In genomic region chr10:35228058-35228457, GRCh38 we compare ENCODE assay signal across 14 cellular contexts.
DNase-seq lines count a peak whose midpoint lies in the region; ATAC-seq and TF ChIP-seq lines count a peak whose summit lies in the region.
"Had no signal": no experiment of that assay in that cellular context is flagged by ENCODE, and none has a peak within 500 bp of the region (broad histone marks: within the 10 kb centered on the region; RNA-seq: fewer than 3 reads in every experiment).

No MANE protein-coding gene starts in this region.

- no peak overlapping the region for H3K27ac Mint-ChIP-seq in WTC11
- H3K27ac Mint-ChIP-seq: IgD-negative memory B cell had no signal

- H3K9me3 Mint-ChIP-seq in WTC11 = peaks cover 5% of the 10 kb centered on the region; the same call in 1 of the 2 replicates

- H2AFZ ChIP-seq in PC-9 = no peak overlapping the region

- H3K9me3 ChIP-seq in PC-9 (ENCODE audit: insufficient read depth, low read depth) = no peaks in the 10 kb centered on the region

- no peaks in the 10 kb centered on the region for H3K79me2 ChIP-seq in PC-9 (ENCODE audit: low read depth)

- peaks cover 8% of the 10 kb centered on the region for H3K4me1 Mint-ChIP-seq in WTC11
- H3K4me1 Mint-ChIP-seq: IgD-negative memory B cell had no signal

- no peak overlapping the region for H3K27ac ChIP-seq in PC-9
- H3K27ac ChIP-seq: BLaER1 treated with 17β-estradiol and CSF1 and Interleukin-3, amounts not matched to agents 10 nM and 100 nM had no signal

- H3K27me3 ChIP-seq in PC-9 (ENCODE audit: insufficient read depth, low read depth) = no peaks in the 10 kb centered on the region
- H3K27me3 ChIP-seq: BLaER1 treated with 17β-estradiol and CSF1 and Interleukin-3, amounts not matched to agents 10 nM and 100 nM had no signal

- POLR2A ChIA-PET in PC-9 (lab: Charles Lee; ENCODE audit: unreplicated experiment) = no interaction called here
- POLR2A ChIA-PET in WTC11 (lab: Charles Lee) = no interaction called here

- intact Hi-C loops in PC-9 (cut with micrococcal nuclease; ENCODE audit: unreplicated experiment) = no loop called here

- no peak for ATAC-seq in WTC11
- ATAC-seq in GM21576 (IDR thresholded peaks at IDR 0.05; ENCODE audit: unreplicated experiment) = no peak

- no peaks in the 10 kb centered on the region for H3K4me1 ChIP-seq in PC-9 (replicated peaks; ENCODE audit: insufficient read depth)
- H3K4me1 ChIP-seq: BLaER1 treated with 17β-estradiol and CSF1 and Interleukin-3, amounts not matched to agents 10 nM and 100 nM had no signal

- H3K9me2 ChIP-seq in PC-9 (ENCODE audit: insufficient read depth) = no peaks in the 10 kb centered on the region

- H3K36me3 ChIP-seq in PC-9 (ENCODE audit: low read depth) = no peaks in the 10 kb centered on the region
- H3K36me3 ChIP-seq: BLaER1 treated with 17β-estradiol and CSF1 and Interleukin-3, amounts not matched to agents 10 nM and 100 nM had no signal

- DNase-seq in ELR (ENCODE audit: low read depth) (peak; percentile 19), PC-9 (no peak), fibroblast of mammary gland (ENCODE audit: low read depth) (no peak), retinal pigment epithelial cell (ENCODE audit: low read depth) (no peak), WTC11 (ENCODE audit: low spot score) (no peak), NCI-H2196 treated with DMSO at 0.1 percent for 48 hours (lab: John Stamatoyannopoulos, UW; ENCODE audit: unreplicated experiment) (no peak)
- DNase-seq: DMS53, H7, NCI-H1417 treated with DMSO at 0.1 percent for 48 hours, NCI-H2029, NCI-H510A treated with DMSO at 0.1 percent for 48 hours had no signal

- CTCF ChIA-PET in PC-9 (lab: Charles Lee) (no interaction called here), WTC11 (lab: Charles Lee) (interaction anchor here (0.6 to 1.5 kb wide), 3 partner anchors 32 to 107 kb away, joined by 3 to 6 read pairs (median 5); no protein-coding TSS in a partner anchor)

- H3K4me3 ChIP-seq in PC-9 = no peak overlapping the region
- H3K4me3 ChIP-seq in fibroblast of mammary gland (ENCODE audit: control insufficient read depth, low read depth, low read length) = no peak overlapping the region
- H3K4me3 ChIP-seq in retinal pigment epithelial cell (ENCODE audit: low read length) = no peak overlapping the region
- H3K4me3 ChIP-seq: BLaER1 treated with 17β-estradiol and CSF1 and Interleukin-3, amounts not matched to agents 10 nM and 100 nM had no signal

- H3K4me2 ChIP-seq in PC-9 = no peak overlapping the region
- H3K4me2 ChIP-seq: BLaER1 treated with 17β-estradiol and CSF1 and Interleukin-3, amounts not matched to agents 10 nM and 100 nM had no signal

- no peaks in the 10 kb centered on the region for H3K36me3 Mint-ChIP-seq in WTC11
- H3K36me3 Mint-ChIP-seq: IgD-negative memory B cell had no signal

- peak; percentile 26; the same call in 1 of the 2 replicates for TF ChIP-seq CTCF in PC-9 (conservative IDR thresholded peaks at IDR 0.05)
- TF ChIP-seq CTCF in fibroblast of mammary gland (conservative IDR thresholded peaks at IDR 0.05; ENCODE audit: control insufficient read depth, insufficient read depth, low read depth, low read length) = peak; percentile 10
- peak; percentile 14 for TF ChIP-seq CTCF in retinal pigment epithelial cell (conservative IDR thresholded peaks at IDR 0.05; ENCODE audit: low read depth, low read length)
- TF ChIP-seq CTCF in WTC11 (IDR thresholded peaks at IDR 0.05) = no peak

- H3F3A ChIP-seq in PC-9 (ENCODE audit: insufficient read depth, low read depth) = no peaks in the 10 kb centered on the region

- no peak overlapping the region for H3K4me3 Mint-ChIP-seq in WTC11
- H3K4me3 Mint-ChIP-seq: IgD-negative memory B cell had no signal

- no peaks in the 10 kb centered on the region for H4K20me1 ChIP-seq in PC-9 (ENCODE audit: insufficient read depth)
- H4K20me1 ChIP-seq: BLaER1 treated with 17β-estradiol and CSF1 and Interleukin-3, amounts not matched to agents 10 nM and 100 nM had no signal

- BruUV-seq in PC-9 (replicated peaks; lab: Mats Ljungman, UMichigan) = no TSS peak

- H3K27me3 Mint-ChIP-seq in WTC11 (ENCODE audit: low read depth) = no peaks in the 10 kb centered on the region

TF ChIP-seq in WTC11, 78 proteins besides CTCF, POLR2A, EP300 and RAD21 (continues in another document):
- TF ChIP-seq MLX (CRISPR knock-in tag; IDR thresholded peaks at IDR 0.05) = no peak
- TF ChIP-seq ZNF532 (CRISPR knock-in tag; IDR thresholded peaks at IDR 0.05; ENCODE audit: borderline replicate concordance) = no peak
- TF ChIP-seq USF1 (CRISPR knock-in tag; IDR thresholded peaks at IDR 0.05) = no peak
- TF ChIP-seq SOX15 (CRISPR knock-in tag; IDR thresholded peaks at IDR 0.05) = no peak
- no peak for TF ChIP-seq ATF2 (CRISPR knock-in tag; IDR thresholded peaks at IDR 0.05; ENCODE audit: borderline replicate concordance, low read depth)
- no peak for TF ChIP-seq FOXP1 (CRISPR knock-in tag; IDR thresholded peaks at IDR 0.05; ENCODE audit: borderline replicate concordance)
- TF ChIP-seq ZNF121 (CRISPR knock-in tag; IDR thresholded peaks at IDR 0.05) = no peak
- TF ChIP-seq ZNF416 (CRISPR knock-in tag; IDR thresholded peaks at IDR 0.05) = no peak
- no peak for TF ChIP-seq HMGXB4 (CRISPR knock-in tag; IDR thresholded peaks at IDR 0.05)
- no peak for TF ChIP-seq ATF1 (CRISPR knock-in tag; IDR thresholded peaks at IDR 0.05)
- no peak for TF ChIP-seq ZNF138 (CRISPR knock-in tag; conservative IDR thresholded peaks at IDR 0.05)
- TF ChIP-seq MXD4 (CRISPR knock-in tag; IDR thresholded peaks at IDR 0.05; ENCODE audit: borderline replicate concordance) = no peak
